In genomic region chr13:33106656-33107402, GRCh38 we compare ENCODE assay signal across 1 cellular context.
TF ChIP-seq lines count a peak whose summit lies in the region.

No MANE protein-coding gene starts in this region.

TF ChIP-seq in GM12878, 131 proteins besides CTCF, POLR2A, EP300 and RAD21 (continued from another document and continues in another):
- TF ChIP-seq ZNF592 (IDR thresholded peaks at IDR 0.05) = no peak
- no peak for TF ChIP-seq NFXL1 (IDR thresholded peaks at IDR 0.05; ENCODE audit: borderline replicate concordance)
- no peak for TF ChIP-seq E4F1 (IDR thresholded peaks at IDR 0.05; ENCODE audit: borderline replicate concordance, partially characterized antibody)
- no peak for TF ChIP-seq CHD2 (IDR thresholded peaks at IDR 0.05; ENCODE audit: borderline replicate concordance, low read depth, low read length)
- 0 out of 2 replicates have a peak, but pooled peaks have one; percentile 19 for TF ChIP-seq ATF7 (IDR thresholded peaks at IDR 0.05; ENCODE audit: low read depth)
- TF ChIP-seq SIN3A (IDR thresholded peaks at IDR 0.05; ENCODE audit: low read depth, low read length) = no peak
- TF ChIP-seq TCF7 (IDR thresholded peaks at IDR 0.05; ENCODE audit: borderline replicate concordance) = no peak
- TF ChIP-seq CREM (IDR thresholded peaks at IDR 0.05; ENCODE audit: low read depth) = no peak
- no peak for TF ChIP-seq BCL3 (IDR thresholded peaks at IDR 0.05; ENCODE audit: borderline replicate concordance, insufficient read depth, low read depth, low read length, poor library complexity, severe bottlenecking)
- no peak for TF ChIP-seq SRF (IDR thresholded peaks at IDR 0.05; ENCODE audit: low read depth in 2 of 2, low read length in 2 of 2)
- TF ChIP-seq SUZ12 (IDR thresholded peaks at IDR 0.05; ENCODE audit: unreplicated experiment) = no peak
- TF ChIP-seq E2F4 (IDR thresholded peaks at IDR 0.05; ENCODE audit: low read depth, low read length) = no peak
- TF ChIP-seq SMC3 (IDR thresholded peaks at IDR 0.05; ENCODE audit: borderline replicate concordance, low read length) = no peak; the same call in 1 of the 2 replicates
- TF ChIP-seq GABPA (IDR thresholded peaks at IDR 0.05; ENCODE audit: low read depth) = no peak
- no peak; the same call in 1 of the 2 replicates for TF ChIP-seq ZBTB40 (IDR thresholded peaks at IDR 0.05; ENCODE audit: borderline replicate concordance)
- TF ChIP-seq BRCA1 (IDR thresholded peaks at IDR 0.05; ENCODE audit: low read depth, low read length) = no peak
- TF ChIP-seq ZNF384 (IDR thresholded peaks at IDR 0.05; ENCODE audit: borderline replicate concordance, low read depth, low read length) = no peak
- TF ChIP-seq SREBF1 (IDR thresholded peaks at IDR 0.05; ENCODE audit: low read length) = no peak
- TF ChIP-seq RELA (IDR thresholded peaks at IDR 0.05; ENCODE audit: borderline replicate concordance, partially characterized antibody) = no peak
- TF ChIP-seq E2F8 (IDR thresholded peaks at IDR 0.05; ENCODE audit: low read depth, partially characterized antibody) = no peak
- no peak for TF ChIP-seq SUPT20H (IDR thresholded peaks at IDR 0.05; ENCODE audit: borderline replicate concordance, control insufficient read depth, low read depth, low read length)
- TF ChIP-seq STAT3 (IDR thresholded peaks at IDR 0.05; ENCODE audit: low read depth, low read length) = no peak
- no peak; the same call in 1 of the 2 replicates for TF ChIP-seq NFIC (IDR thresholded peaks at IDR 0.05; ENCODE audit: low read depth, low read length)
- TF ChIP-seq CBX3 (IDR thresholded peaks at IDR 0.05; ENCODE audit: borderline replicate concordance, low read depth) = no peak
- TF ChIP-seq NR2C2 (IDR thresholded peaks at IDR 0.05; ENCODE audit: borderline replicate concordance, control insufficient read depth, insufficient read length, low read depth) = no peak
- 0 out of 2 replicates have a peak, but pooled peaks have one; percentile 18 for TF ChIP-seq ZNF687 (IDR thresholded peaks at IDR 0.05)
- peak; percentile 21; the same call in 1 of the 2 replicates for TF ChIP-seq SPI1 (IDR thresholded peaks at IDR 0.05; ENCODE audit: borderline replicate concordance, insufficient read depth, low read depth, low read length)
- no peak for TF ChIP-seq USF1 (IDR thresholded peaks at IDR 0.05; ENCODE audit: borderline replicate concordance, extremely low read length, insufficient read depth, low read depth, low read length)
- TF ChIP-seq SREBF2 (IDR thresholded peaks at IDR 0.05; ENCODE audit: low read length) = no peak
- no peak for TF ChIP-seq NR2C1 (IDR thresholded peaks at IDR 0.05)
- TF ChIP-seq RFX5 (IDR thresholded peaks at IDR 0.05; ENCODE audit: low read depth, low read length) = no peak
- no peak for TF ChIP-seq CBFB (IDR thresholded peaks at IDR 0.05; ENCODE audit: low read depth)
- TF ChIP-seq CHD1 (IDR thresholded peaks at IDR 0.05; ENCODE audit: low read depth, low read length) = no peak
- no peak for TF ChIP-seq CHD4 (IDR thresholded peaks at IDR 0.05)
- TF ChIP-seq EZH2 (IDR thresholded peaks at IDR 0.05; ENCODE audit: borderline replicate concordance, control insufficient read depth, low read depth, low read length) = no peak
- TF ChIP-seq ZNF24 (IDR thresholded peaks at IDR 0.05) = 0 out of 2 replicates have a peak, but pooled peaks have one; percentile 40
- TF ChIP-seq BCL11A (IDR thresholded peaks at IDR 0.05; ENCODE audit: low read depth, low read length) = no peak
- no peak for TF ChIP-seq NBN (IDR thresholded peaks at IDR 0.05)
- TF ChIP-seq TARDBP (IDR thresholded peaks at IDR 0.05; ENCODE audit: borderline replicate concordance) = no peak
- no peak for TF ChIP-seq PAX8 (IDR thresholded peaks at IDR 0.05)
- no peak for TF ChIP-seq NFYA (IDR thresholded peaks at IDR 0.05; ENCODE audit: borderline replicate concordance, low read depth, low read length)
